9 cellular contexts compared by ENCODE assay signal in genomic region chr6:35451354-35452185, GRCh38. TPM values are rescaled to one million over a fixed set of nuclear protein-coding genes. Genes with fewer than 3 reads are reported as not detected.
DNase-seq lines count a peak whose midpoint lies in the region; ATAC-seq, FAIRE-seq and TF ChIP-seq lines count a peak whose summit lies in the region.
"Had no signal": no experiment of that assay in that cellular context is flagged by ENCODE, and none has a peak within 500 bp of the region (broad histone marks: within the 10 kb centered on the region; RNA-seq: fewer than 3 reads in every experiment).

No MANE protein-coding gene starts in this region.

- peaks cover 20% of the 10 kb centered on the region; the same call in 1 of the 2 replicates for H3K4me1 ChIP-seq in iPS-20b (ENCODE audit: insufficient read depth, low read length)

- no peaks in the 10 kb centered on the region for H3K9me3 Mint-ChIP-seq in activated CD4-positive, alpha-beta T cell treated with anti-CD3 and anti-CD28 coated beads for 36 hours (ENCODE audit: low read depth)
- no peaks in the 10 kb centered on the region for H3K9me3 Mint-ChIP-seq in activated CD4-positive, alpha-beta memory T cell treated with anti-CD3 and anti-CD28 coated beads for 36 hours

- no peaks in the 10 kb centered on the region for H3K27me3 Mint-ChIP-seq in activated CD4-positive, alpha-beta T cell treated with anti-CD3 and anti-CD28 coated beads for 36 hours
- no peaks in the 10 kb centered on the region for H3K27me3 Mint-ChIP-seq in activated CD4-positive, alpha-beta memory T cell treated with anti-CD3 and anti-CD28 coated beads for 36 hours

- H3K9ac ChIP-seq in iPS-20b (ENCODE audit: low read depth, low read length): no peak overlapping the region

- CTCF ChIA-PET in activated CD4-positive, alpha-beta T cell treated with anti-CD3 and anti-CD28 coated beads for 36 hours (lab: Charles Lee): interaction anchor here (0.6 to 8.4 kb wide), 11 partner anchors 15 to 288 kb away, joined by 3 to 181 read pairs (median 3); partner anchors contain the start of genes DEF6, PPARD and RPL10A
- CTCF ChIA-PET in activated CD4-positive, alpha-beta memory T cell treated with anti-CD3 and anti-CD28 coated beads for 36 hours (lab: Charles Lee): interaction anchor here (0.7 to 8.8 kb wide), 11 partner anchors 15 to 211 kb away, joined by 3 to 219 read pairs (median 4); partner anchors contain the start of genes DEF6, PPARD and RPL10A

- DNase-seq in activated CD4-positive, alpha-beta T cell treated with anti-CD3 and anti-CD28 coated beads for 36 hours: no peak
- no peak for DNase-seq in activated CD4-positive, alpha-beta T cell treated with anti-CD3 and anti-CD28 coated beads, Interleukin-2, amount 50 U/mL, for 4 hours
- DNase-seq in activated CD4-positive, alpha-beta memory T cell treated with anti-CD3 and anti-CD28 coated beads for 36 hours: no peak
- DNase-seq in substantia nigra (lab: John Stamatoyannopoulos, UW): peak in 2 of 49 donors; percentile 7 to 33
- no peak for DNase-seq in DMS79 treated with DMSO at 0.1 percent for 48 hours (lab: John Stamatoyannopoulos, UW)
- DNase-seq in GM12892 (ENCODE audit: insufficient read length): no peak

- no peak for TF ChIP-seq POLR2A in GM12892 (IDR thresholded peaks at IDR 0.05; ENCODE audit: low read depth, low read length)

- no peak overlapping the region for H3K27ac ChIP-seq in iPS-20b (ENCODE audit: low read length)
- H3K27ac ChIP-seq in substantia nigra (ENCODE audit: low read depth, low read length, poor library complexity, severe bottlenecking): peak overlapping the region; percentile 31

- POLR2A ChIA-PET in activated CD4-positive, alpha-beta T cell treated with anti-CD3 and anti-CD28 coated beads for 36 hours (lab: Charles Lee): interaction anchor here (0.9 to 1.4 kb wide), 3 partner anchors 12 to 106 kb away, joined by 3 to 7 read pairs (median 3); partner anchors contain the start of gene RPL10A
- POLR2A ChIA-PET in activated CD4-positive, alpha-beta memory T cell treated with anti-CD3 and anti-CD28 coated beads for 36 hours (lab: Charles Lee): interaction anchor here (0.8 to 2.2 kb wide), 7 partner anchors 16 to 153 kb away, joined by 3 to 8 read pairs (median 4); partner anchors contain the start of genes DEF6 and PPARD

- no peak for ATAC-seq in activated CD4-positive, alpha-beta T cell treated with anti-CD3 and anti-CD28 coated beads for 36 hours
- ATAC-seq in GM21528 (IDR thresholded peaks at IDR 0.05; ENCODE audit: low FRiP score, unreplicated experiment): no peak

- peak overlapping the region; percentile 79 for H3K4me3 ChIP-seq in iPS-20b (ENCODE audit: low read length)

- H3K27me3 ChIP-seq in iPS-20b (ENCODE audit: insufficient read depth, low read length): peaks cover 22% of the 10 kb centered on the region

- H3K4me1 Mint-ChIP-seq in activated CD4-positive, alpha-beta T cell treated with anti-CD3 and anti-CD28 coated beads for 36 hours: peaks cover 30% of the 10 kb centered on the region
- peaks cover 32% of the 10 kb centered on the region for H3K4me1 Mint-ChIP-seq in activated CD4-positive, alpha-beta memory T cell treated with anti-CD3 and anti-CD28 coated beads for 36 hours (ENCODE audit: low read depth)

- intact Hi-C loops in activated CD4-positive, alpha-beta T cell treated with anti-CD3 and anti-CD28 coated beads for 36 hours (cut with DNase I, micrococcal nuclease): loop anchor here (1.0 to 5.0 kb wide), 7 partner anchors 17 to 563 kb away; partner anchors contain the start of genes RPL10A (in 2 of the 2), ANKS1A (in 1 of the 2), TAF11 (in 1 of the 2) and TEAD3 (in 1 of the 2)
- intact Hi-C loops in activated CD4-positive, alpha-beta memory T cell treated with anti-CD3 and anti-CD28 coated beads for 36 hours (cut with micrococcal nuclease): loop anchor here (1.0 kb wide), 1 partner anchor 17 kb away; the partner anchor contains the start of gene RPL10A

- no peak for FAIRE-seq in GM12892 (lab: Jason Lieb, UNC)
- FAIRE-seq: G401.6 had no signal

- H3K27ac Mint-ChIP-seq in activated CD4-positive, alpha-beta T cell treated with anti-CD3 and anti-CD28 coated beads for 36 hours: no peak overlapping the region
- H3K27ac Mint-ChIP-seq in activated CD4-positive, alpha-beta memory T cell treated with anti-CD3 and anti-CD28 coated beads for 36 hours: no peak overlapping the region

- H3K9me3 ChIP-seq in iPS-20b (ENCODE audit: insufficient read depth, low read depth, low read length): no peaks in the 10 kb centered on the region

- peak overlapping the region; percentile 82 for H3K4me3 Mint-ChIP-seq in activated CD4-positive, alpha-beta T cell treated with anti-CD3 and anti-CD28 coated beads for 36 hours
- peak overlapping the region; percentile 80 for H3K4me3 Mint-ChIP-seq in activated CD4-positive, alpha-beta memory T cell treated with anti-CD3 and anti-CD28 coated beads for 36 hours

- H3K36me3 ChIP-seq in iPS-20b (ENCODE audit: insufficient read depth, low read depth, low read length): 0 out of 2 replicates have a peak, but pooled peaks cover 9% of the 10 kb centered on the region

- H3K36me3 Mint-ChIP-seq in activated CD4-positive, alpha-beta T cell treated with anti-CD3 and anti-CD28 coated beads for 36 hours (ENCODE audit: low read depth): peaks cover 10% of the 10 kb centered on the region
- H3K36me3 Mint-ChIP-seq in activated CD4-positive, alpha-beta memory T cell treated with anti-CD3 and anti-CD28 coated beads for 36 hours: peaks cover 13% of the 10 kb centered on the region

RNA-seq across cellular contexts. Expression of gene FANCE, which starts 0.6 kb away (rescaled TPM):
- total RNA-seq in activated CD4-positive, alpha-beta T cell treated with anti-CD3 and anti-CD28 coated beads for 36 hours: 10 to 100 TPM; 14.3 to 14.8 TPM
- total RNA-seq in activated CD4-positive, alpha-beta memory T cell treated with anti-CD3 and anti-CD28 coated beads for 36 hours: 10 to 100 TPM; 18.9 to 19.2 TPM
- 6.1 TPM for polyA plus RNA-seq in GM12892 (2012; ENCODE audit: missing spikeins)

RNA-seq across cellular contexts. Expression of gene RPL10A, which starts 16.6 kb away (rescaled TPM):
- total RNA-seq in activated CD4-positive, alpha-beta T cell treated with anti-CD3 and anti-CD28 coated beads for 36 hours: 1,000 to 10,000 TPM; 1,952 to 2,334 TPM
- 1,000 to 10,000 TPM; 2,144 to 2,205 TPM for total RNA-seq in activated CD4-positive, alpha-beta memory T cell treated with anti-CD3 and anti-CD28 coated beads for 36 hours
- 3,366 TPM for polyA plus RNA-seq in GM12892 (2012; ENCODE audit: missing spikeins)

RNA-seq across cellular contexts. Expression of gene TEAD3, which starts 45.3 kb away (rescaled TPM):
- 1 to 10 TPM; 1.4 to 1.5 TPM for total RNA-seq in activated CD4-positive, alpha-beta T cell treated with anti-CD3 and anti-CD28 coated beads for 36 hours
- 1 to 10 TPM; 1.8 to 2.2 TPM for total RNA-seq in activated CD4-positive, alpha-beta memory T cell treated with anti-CD3 and anti-CD28 coated beads for 36 hours
- not detected for polyA plus RNA-seq in GM12892 (2012; ENCODE audit: missing spikeins)
